In genomic region chr9:21904371-21904770, GRCh38 we compare ENCODE assay signal across 22 cellular contexts.
DNase-seq lines count a peak whose midpoint lies in the region; ATAC-seq and TF ChIP-seq lines count a peak whose summit lies in the region.
"Had no signal": no experiment of that assay in that cellular context is flagged by ENCODE, and none has a peak within 500 bp of the region (broad histone marks: within the 10 kb centered on the region; RNA-seq: fewer than 3 reads in every experiment).

No MANE protein-coding gene starts in this region.

- CTCF ChIA-PET in CD8-positive, alpha-beta T cell (lab: Charles Lee), result no interaction called here

- H3K27me3 ChIP-seq in adipocyte (replicated peaks; ENCODE audit: control insufficient read depth, insufficient read depth, low read length) (no peaks in the 10 kb centered on the region), skeletal muscle satellite cell (ENCODE audit: control insufficient read depth, insufficient read depth, low read length) (no peaks in the 10 kb centered on the region)
- no peaks in the 10 kb centered on the region for H3K27me3 ChIP-seq in CD8-positive, alpha-beta T cell (ENCODE audit: insufficient read depth, low read length)
- H3K27me3 ChIP-seq: cardiac muscle cell, MG63, transverse colon had no signal

- peak; percentile 27 for DNase-seq in GM03348 (ENCODE audit: low spot score)
- DNase-seq in adipocyte (ENCODE audit: low read depth), result peak; percentile 30
- peak; percentile 15 for DNase-seq in fibroblast of the aortic adventitia (ENCODE audit: low read depth)
- DNase-seq in cerebellum (ENCODE audit: low spot score), result no peak
- no peak for DNase-seq in CD8-positive, alpha-beta T cell
- DNase-seq in mucosa of gallbladder (ENCODE audit: low spot score), result no peak
- DNase-seq: activated naive CD8-positive, alpha-beta T cell treated with anti-CD3 and anti-CD28 coated beads, Interleukin-2, amount 10 ng/mL, durations not matched to agents 7 days and 5 days; COR-L47; left ventricle myocardium superior; MG63; NCI-H1436 treated with DMSO at 0.1 percent for 48 hours; NCI-H510A treated with DMSO at 0.1 percent for 48 hours; stimulated activated CD4-positive, alpha-beta T cell treated with anti-CD3 and anti-CD28 coated beads, Interleukin-4, amount 100 ng/mL, for 1 hour; stimulated activated naive CD8-positive, alpha-beta T cell treated with anti-CD3 and anti-CD28 coated beads, Interleukin-15, Interleukin-2, amounts not matched to agents 100 U/mL and 50 U/mL, for 24 hours; transverse colon had no signal

- no peak overlapping the region for H3K27ac ChIP-seq in CD8-positive, alpha-beta T cell (ENCODE audit: low read depth, low read length)
- H3K27ac ChIP-seq: cardiac muscle cell, HL-60, skin epidermis, transverse colon had no signal

- H3K4me3 ChIP-seq in adipocyte (ENCODE audit: low read length) (no peak overlapping the region), fibroblast of the aortic adventitia (ENCODE audit: low read depth, low read length) (no peak overlapping the region), skeletal muscle satellite cell (ENCODE audit: low read length) (no peak overlapping the region)
- H3K4me3 ChIP-seq in CD8-positive, alpha-beta T cell (ENCODE audit: low read depth, low read length), result no peak overlapping the region
- H3K4me3 ChIP-seq: cardiac muscle cell, MG63, skin epidermis, transverse colon had no signal

- H3K27ac Mint-ChIP-seq in CD8-positive, alpha-beta T cell, result no peak overlapping the region
- H3K27ac Mint-ChIP-seq: activated naive CD8-positive, alpha-beta T cell treated with anti-CD3 and anti-CD28 coated beads, Interleukin-2, amount 10 ng/mL, durations not matched to agents 7 days and 5 days; B cell; IgD-negative memory B cell; progenitor cell of endocrine pancreas had no signal

- POLR2A ChIA-PET in CD8-positive, alpha-beta T cell (lab: Charles Lee), result no interaction called here

- H3K9ac ChIP-seq in adipocyte (ENCODE audit: low read length) (no peak overlapping the region), skeletal muscle satellite cell (ENCODE audit: low read depth, low read length) (no peak overlapping the region)

- peaks cover 25% of the 10 kb centered on the region for H3K9me3 ChIP-seq in adipocyte (ENCODE audit: control insufficient read depth, low read length)
- H3K9me3 ChIP-seq in skeletal muscle satellite cell (replicated peaks; ENCODE audit: low read length), result no peaks in the 10 kb centered on the region
- H3K9me3 ChIP-seq in CD8-positive, alpha-beta T cell (ENCODE audit: low read length), result peaks cover 14% of the 10 kb centered on the region
- H3K9me3 ChIP-seq: MG63 had no signal

- no peak overlapping the region for H3K4me3 Mint-ChIP-seq in CD8-positive, alpha-beta T cell
- H3K4me3 Mint-ChIP-seq: activated naive CD8-positive, alpha-beta T cell treated with anti-CD3 and anti-CD28 coated beads, Interleukin-2, amount 10 ng/mL, durations not matched to agents 7 days and 5 days; B cell; IgD-negative memory B cell had no signal

- no peaks in the 10 kb centered on the region for H3K27me3 Mint-ChIP-seq in CD8-positive, alpha-beta T cell (ENCODE audit: low read depth)
- H3K27me3 Mint-ChIP-seq: activated naive CD8-positive, alpha-beta T cell treated with anti-CD3 and anti-CD28 coated beads, Interleukin-2, amount 10 ng/mL, durations not matched to agents 7 days and 5 days; B cell; IgD-negative memory B cell; progenitor cell of endocrine pancreas had no signal

- H3K4me1 Mint-ChIP-seq in CD8-positive, alpha-beta T cell (ENCODE audit: low read depth), result no peaks in the 10 kb centered on the region
- H3K4me1 Mint-ChIP-seq: IgD-negative memory B cell had no signal

- H3K9me3 Mint-ChIP-seq in CD8-positive, alpha-beta T cell, result peaks cover 67% of the 10 kb centered on the region

- H3K4me2 ChIP-seq in skeletal muscle satellite cell (ENCODE audit: low read length), result peak overlapping the region; percentile 5

- intact Hi-C loops in CD8-positive, alpha-beta T cell (cut with DNase I, micrococcal nuclease), result no loop called here

- ATAC-seq in CD8-positive, alpha-beta T cell, result no peak
- ATAC-seq: left ventricle myocardium superior; stimulated activated naive CD8-positive, alpha-beta T cell treated with anti-CD3 and anti-CD28 coated beads, Interleukin-15, Interleukin-2, amounts not matched to agents 100 U/mL and 50 U/mL, for 24 hours had no signal

- TF ChIP-seq CTCF in fibroblast of the aortic adventitia (IDR thresholded peaks at IDR 0.05; ENCODE audit: insufficient read depth, low read length), result no peak
- TF ChIP-seq CTCF in CD8-positive, alpha-beta T cell (IDR thresholded peaks at IDR 0.05), result no peak

- peaks cover 10% of the 10 kb centered on the region for H3K36me3 ChIP-seq in adipocyte (ENCODE audit: control insufficient read depth, insufficient read depth, low read length, severe bottlenecking)
- no peaks in the 10 kb centered on the region for H3K36me3 ChIP-seq in skeletal muscle satellite cell (ENCODE audit: insufficient read depth, low read length)
- H3K36me3 ChIP-seq in CD8-positive, alpha-beta T cell (ENCODE audit: insufficient read depth, low read length), result no peaks in the 10 kb centered on the region
- H3K36me3 ChIP-seq: cardiac muscle cell, MG63 had no signal

- H3K4me1 ChIP-seq in adipocyte (ENCODE audit: control insufficient read depth, insufficient read depth, low read length) (peaks cover 5% of the 10 kb centered on the region), skeletal muscle satellite cell (ENCODE audit: control insufficient read depth, insufficient read depth, low read length) (peaks cover 17% of the 10 kb centered on the region)
- H3K4me1 ChIP-seq in CD8-positive, alpha-beta T cell (ENCODE audit: insufficient read depth, low read length), result no peaks in the 10 kb centered on the region
- H3K4me1 ChIP-seq: transverse colon had no signal

- H3K36me3 Mint-ChIP-seq in CD8-positive, alpha-beta T cell, result peaks cover 36% of the 10 kb centered on the region

Comparison
In these comparisons a context has a peak if more than half of its experiments do, and no peak if none do; other contexts are left out.
1. DNase-seq: peak in GM03348 (single experiment), adipocyte (single experiment) and fibroblast of the aortic adventitia (single experiment); none in cerebellum (single experiment), CD8-positive, alpha-beta T cell (0 of 7) and mucosa of gallbladder (single experiment).